13 cellular contexts compared by ENCODE assay signal in genomic region chr7:116441534-116441933, GRCh38. TPM values are rescaled to one million over a fixed set of nuclear protein-coding genes. Genes with fewer than 3 reads are reported as not detected.
DNase-seq lines count a peak whose midpoint lies in the region; ATAC-seq, FAIRE-seq and TF ChIP-seq lines count a peak whose summit lies in the region.
"Had no signal": no experiment of that assay in that cellular context is flagged by ENCODE, and none has a peak within 500 bp of the region (broad histone marks: within the 10 kb centered on the region; RNA-seq: fewer than 3 reads in every experiment).

No MANE protein-coding gene starts in this region.

- BruUV-seq in HCT116 (replicated peaks; lab: Mats Ljungman, UMichigan) = no TSS peak

- no peak for TF ChIP-seq RAD21 in HCT116 (IDR thresholded peaks at IDR 0.05; ENCODE audit: low read depth)

- H3K36me3 ChIP-seq in HCT116 (ENCODE audit: control insufficient read depth in 1 of 2, insufficient read depth in 2 of 2, low read length in 2 of 2) (peaks cover 0 to 25% of the 10 kb centered on the region in 2 experiments; a peak in 1 of 4 replicates), brain microvascular endothelial cell (replicated peaks) (no peaks in the 10 kb centered on the region), thoracic aorta (no peaks in the 10 kb centered on the region)
- H3K36me3 ChIP-seq: HAP-1 had no signal

- POLR2A ChIA-PET in HCT116 (lab: Charles Lee) = interaction anchor here (0.6 to 2.1 kb wide), 11 partner anchors 10 to 149 kb away, joined by 3 to 21 read pairs (median 8); partner anchors contain the start of gene CAV1

- no peak for DNase-seq in HCT116 (ENCODE audit: low read depth, low spot score)
- no peak for DNase-seq in brain microvascular endothelial cell
- peak; percentile 26 for DNase-seq in iris pigment epithelial cell (ENCODE audit: low read depth)
- DNase-seq in thoracic aorta (ENCODE audit: low spot score) = no peak
- DNase-seq in cerebellar cortex (ENCODE audit: low spot score) = no peak
- DNase-seq in cerebellar nuclear complex (lab: John Stamatoyannopoulos, UW) = no peak
- no peak for DNase-seq in H54 (ENCODE audit: insufficient read length, low spot score)
- DNase-seq: activated naive CD4-positive, alpha-beta T cell treated with anti-CD3 and anti-CD28 coated beads for 36 hours; SW 1271 had no signal

- peaks cover 49 to 91% of the 10 kb centered on the region in 2 experiments for H3K4me1 ChIP-seq in HCT116 (ENCODE audit: control insufficient read depth in 1 of 2, insufficient read depth in 2 of 2, low read length in 2 of 2)
- peaks cover 34 to 57% of the 10 kb centered on the region in 2 donors for H3K4me1 ChIP-seq in thoracic aorta (ENCODE audit: control insufficient read depth in 1 of 2, low read depth in 2 of 2)

- H4K20me1 ChIP-seq in HCT116 (ENCODE audit: insufficient read depth) = no peaks in the 10 kb centered on the region

- H3K9me3 ChIP-seq in HCT116 (ENCODE audit: control insufficient read depth in 1 of 2, insufficient read depth in 1 of 2, low read depth in 1 of 2, low read length in 2 of 2) = no peaks in the 10 kb centered on the region
- H3K9me3 ChIP-seq in thoracic aorta = no peaks in the 10 kb centered on the region
- H3K9me3 ChIP-seq: HAP-1 had no signal

- no peak for FAIRE-seq in H54 (lab: Jason Lieb, UNC)
- FAIRE-seq: bronchial epithelial cell, G401.6 had no signal

- ATAC-seq in HCT116 = no peak
- no peak for ATAC-seq in thoracic aorta (ENCODE audit: insufficient number of reproducible peaks, low FRiP score, low read depth)
- no peak for ATAC-seq in GM21825 (IDR thresholded peaks at IDR 0.05; ENCODE audit: unreplicated experiment)

- no peaks in the 10 kb centered on the region for H3K27me3 ChIP-seq in HCT116 (ENCODE audit: insufficient read depth, low read length)
- H3K27me3 ChIP-seq in brain microvascular endothelial cell (replicated peaks) = no peaks in the 10 kb centered on the region
- H3K27me3 ChIP-seq in thoracic aorta (replicated peaks; ENCODE audit: insufficient read depth) = no peaks in the 10 kb centered on the region

- peak overlapping the region; percentile 78 for H3K9ac ChIP-seq in HCT116 (ENCODE audit: low read length)

- in situ Hi-C loops in brain microvascular endothelial cell (cut with HindIII; ENCODE audit: low pct_ligation_motif_present, low sequenced_read_pairs) = no loop called here

- CTCF ChIA-PET in HCT116 (lab: Charles Lee) = interaction anchor here (0.6 to 0.7 kb wide), 2 partner anchors 53 to 72 kb away, joined by 3 read pairs; no protein-coding TSS in a partner anchor

- H3K9me2 ChIP-seq in HCT116 (ENCODE audit: insufficient read depth) = no peaks in the 10 kb centered on the region

- TF ChIP-seq POLR2A in HCT116 (IDR thresholded peaks at IDR 0.05; ENCODE audit: borderline replicate concordance, extremely low read depth, insufficient read depth, insufficient read length) (no peak), H54 (IDR thresholded peaks at IDR 0.05; ENCODE audit: low read depth, low read length) (no peak)

- H2AFZ ChIP-seq in HCT116 (ENCODE audit: low read depth, low read length, poor library complexity, severe bottlenecking) = no peak overlapping the region

- H3K27ac ChIP-seq in HCT116 (ENCODE audit: low read depth, low read length) = peak overlapping the region; percentile 97
- peak overlapping the region; percentile 64 for H3K27ac ChIP-seq in brain microvascular endothelial cell
- H3K27ac ChIP-seq in thoracic aorta = peak overlapping the region; percentile 71 to 78

- intact Hi-C loops in HCT116 (cut with micrococcal nuclease) = loop anchor here (5.0 kb wide), 2 partner anchors 84 to 184 kb away; no protein-coding TSS in a partner anchor

- H3K4me2 ChIP-seq in HCT116 (ENCODE audit: low read length) = peak overlapping the region; percentile 80

- no peak for TF ChIP-seq CTCF in HCT116 (IDR thresholded peaks at IDR 0.05 in 2 of 3, conservative IDR thresholded peaks at IDR 0.05 in 1 of 3; ENCODE audit: borderline replicate concordance in 1 of 3, insufficient read depth in 1 of 3, low read depth in 2 of 3, low read length in 2 of 3)
- TF ChIP-seq CTCF in brain microvascular endothelial cell (IDR thresholded peaks at IDR 0.05; ENCODE audit: low read depth, low read length, missing control alignments) = no peak
- TF ChIP-seq CTCF in thoracic aorta (IDR thresholded peaks at IDR 0.05) = no peak

- RAD21 ChIA-PET in HCT116 (lab: Charles Lee; ENCODE audit: low non-redundant PET in 1 of 2, low total read pairs in 2 of 2, uncharacterized antibody in 2 of 2, unreplicated experiment in 2 of 2) = interaction anchor here (0.7 to 2.1 kb wide), 2 partner anchors 147 to 367 kb away, joined by 6 to 7 read pairs; no protein-coding TSS in a partner anchor

- H3K79me2 ChIP-seq in HCT116 (ENCODE audit: insufficient read depth, low read length) = peaks cover 19% of the 10 kb centered on the region; the same call in 1 of the 2 replicates

- H3K4me3 ChIP-seq in HCT116 (replicated peaks in 1 of 2; ENCODE audit: low read depth in 1 of 2, low read length in 2 of 2) (no peak overlapping the region), brain microvascular endothelial cell (ENCODE audit: low read depth, low read length) (no peak overlapping the region), thoracic aorta (no peak overlapping the region)
- H3K4me3 ChIP-seq: HAP-1 had no signal

TF ChIP-seq in HCT116, 20 proteins besides CTCF, POLR2A, EP300 and RAD21:
- no peak for TF ChIP-seq ELF1 (IDR thresholded peaks at IDR 0.05; ENCODE audit: borderline replicate concordance, low read depth)
- no peak for TF ChIP-seq EGR1 (IDR thresholded peaks at IDR 0.05; ENCODE audit: low read depth)
- TF ChIP-seq ZFX (IDR thresholded peaks at IDR 0.05) = no peak
- no peak for TF ChIP-seq EZH2 (IDR thresholded peaks at IDR 0.05)
- TF ChIP-seq ZNF274 (IDR thresholded peaks at IDR 0.05; ENCODE audit: low read depth, low read length) = no peak
- no peak for TF ChIP-seq ATF3 (IDR thresholded peaks at IDR 0.05)
TF ChIP-seq in HCT116: peak in this region for 0.

RNA-seq across cellular contexts. Expression of gene CAV2, which starts 58.0 kb away (rescaled TPM):
- total RNA-seq in HCT116 (2021; ENCODE audit: unreplicated experiment) = 157 TPM
- polyA plus RNA-seq in HCT116 (2012) = 153 and 174 TPM in 2 replicates
- total RNA-seq in thoracic aorta = 100 to 1,000 TPM in 1 of 2 donors, 10 to 100 TPM in 1; 93.8 to 157 TPM
- total RNA-seq: activated naive CD4-positive, alpha-beta T cell treated with anti-CD3 and anti-CD28 coated beads for 36 hours had no signal
